20 cellular contexts compared by ENCODE assay signal in genomic region chr11:96284917-96285316, GRCh38. TPM values are rescaled to one million over a fixed set of nuclear protein-coding genes. Genes with fewer than 3 reads are reported as not detected.
A peak's percentile ranks its signal among the peaks of the same experiment; 100 is the strongest.
DNase-seq lines count a peak whose midpoint lies in the region; ATAC-seq and TF ChIP-seq lines count a peak whose summit lies in the region.
"Had no signal": no experiment of that assay in that cellular context is flagged by ENCODE, and none has a peak within 500 bp of the region (broad histone marks: within the 10 kb centered on the region; RNA-seq: fewer than 3 reads in every experiment).

No MANE protein-coding gene starts in this region.

- no peaks in the 10 kb centered on the region for H3K27me3 Mint-ChIP-seq in natural killer cell treated with Interleukin-12 subunit alpha and Interleukin-12 subunit beta and Interleukin-15 and Interleukin-18, amount 100 ng/mL, for 72 hours
- no peaks in the 10 kb centered on the region for H3K27me3 Mint-ChIP-seq in natural killer cell (ENCODE audit: low read depth in 2 of 2)
- no peaks in the 10 kb centered on the region for H3K27me3 Mint-ChIP-seq in activated T-helper 2 cell treated with anti-CD3 and anti-CD28 coated beads, Interferon-gamma antibody, Interleukin-2, Interleukin-4, amounts not matched to agents 10 μg/mL and 5 μg/mL and 100 μg/mL, durations not matched to agents 14 hours and 24 hours and 36 hours (ENCODE audit: low read depth)
- H3K27me3 Mint-ChIP-seq: memory B cell had no signal

- DNase-seq in activated CD4-positive, CD25-positive, alpha-beta regulatory T cell (lab: John Stamatoyannopoulos, UW) = no peak
- DNase-seq in natural killer cell treated with Interleukin-12 subunit alpha and Interleukin-12 subunit beta and Interleukin-15 and Interleukin-18, amount 100 ng/mL, for 72 hours (ENCODE audit: low spot score) = no peak
- no peak for DNase-seq in natural killer cell
- no peak for DNase-seq in activated T-helper 2 cell treated with anti-CD3 and anti-CD28 coated beads, Interferon-gamma antibody, Interleukin-2, Interleukin-4, amounts not matched to agents 10 μg/mL and 5 μg/mL and 100 μg/mL, durations not matched to agents 14 hours and 24 hours and 36 hours (ENCODE audit: low spot score)
- no peak for DNase-seq in posterior vena cava (ENCODE audit: low spot score)
- DNase-seq in NCI-H82 treated with DMSO at 0.1 percent for 48 hours (lab: John Stamatoyannopoulos, UW; ENCODE audit: unreplicated experiment) = no peak
- DNase-seq in MV-4-11 (lab: John Stamatoyannopoulos, UW) = no peak
- DNase-seq: activated CD4-positive, CD25-positive, alpha-beta regulatory T cell treated with anti-CD3 and anti-CD28 coated beads, Interleukin-2, amount 50 U/mL, for 72 hours; activated effector memory CD4-positive, alpha-beta T cell treated with anti-CD3 and anti-CD28 coated beads, Interleukin-2, amount 50 U/mL, for 16 hours; amniotic stem cell; brain microvascular endothelial cell; dorsolateral prefrontal cortex; KBM-7; NCI-H1105 treated with DMSO at 0.1 percent for 48 hours; NCI-H2029 treated with DMSO at 0.1 percent for 48 hours; NCI-H446; NCI-H82 had no signal

- peak; percentile 31 to 56 for ATAC-seq in activated CD4-positive, CD25-positive, alpha-beta regulatory T cell treated with anti-CD3 and anti-CD28 coated beads, Interleukin-2, amount 50 U/mL, for 24 hours
- ATAC-seq in natural killer cell treated with Interleukin-12 subunit alpha and Interleukin-12 subunit beta and Interleukin-15 and Interleukin-18, amount 100 ng/mL, for 72 hours = peak; percentile 6 to 82
- no peak for ATAC-seq in natural killer cell
- ATAC-seq: left lobe of liver had no signal

- peaks cover 35 to 37% of the 10 kb centered on the region in 2 donors for H3K4me1 Mint-ChIP-seq in natural killer cell treated with Interleukin-12 subunit alpha and Interleukin-12 subunit beta and Interleukin-15 and Interleukin-18, amount 100 ng/mL, for 72 hours (ENCODE audit: low read depth in 2 of 2)
- peaks cover 23 to 27% of the 10 kb centered on the region in 2 donors for H3K4me1 Mint-ChIP-seq in natural killer cell
- H3K4me1 Mint-ChIP-seq in activated T-helper 2 cell treated with anti-CD3 and anti-CD28 coated beads, Interferon-gamma antibody, Interleukin-2, Interleukin-4, amounts not matched to agents 10 μg/mL and 5 μg/mL and 100 μg/mL, durations not matched to agents 14 hours and 24 hours and 36 hours (ENCODE audit: low read depth) = peaks cover 52% of the 10 kb centered on the region

- H3K27ac Mint-ChIP-seq in natural killer cell treated with Interleukin-12 subunit alpha and Interleukin-12 subunit beta and Interleukin-15 and Interleukin-18, amount 100 ng/mL, for 72 hours = peak overlapping the region; percentile 13 to 28
- H3K27ac Mint-ChIP-seq in natural killer cell = no peak overlapping the region
- peak overlapping the region; percentile 64 for H3K27ac Mint-ChIP-seq in activated T-helper 2 cell treated with anti-CD3 and anti-CD28 coated beads, Interferon-gamma antibody, Interleukin-2, Interleukin-4, amounts not matched to agents 10 μg/mL and 5 μg/mL and 100 μg/mL, durations not matched to agents 14 hours and 24 hours and 36 hours
- H3K27ac Mint-ChIP-seq: memory B cell had no signal

- peak overlapping the region; percentile 71 for H3K4me3 Mint-ChIP-seq in natural killer cell treated with Interleukin-12 subunit alpha and Interleukin-12 subunit beta and Interleukin-15 and Interleukin-18, amount 100 ng/mL, for 72 hours
- H3K4me3 Mint-ChIP-seq in natural killer cell = no peak overlapping the region
- no peak overlapping the region for H3K4me3 Mint-ChIP-seq in activated T-helper 2 cell treated with anti-CD3 and anti-CD28 coated beads, Interferon-gamma antibody, Interleukin-2, Interleukin-4, amounts not matched to agents 10 μg/mL and 5 μg/mL and 100 μg/mL, durations not matched to agents 14 hours and 24 hours and 36 hours (ENCODE audit: low read depth)
- H3K4me3 Mint-ChIP-seq: memory B cell had no signal

- intact Hi-C loops in natural killer cell (cut with micrococcal nuclease) = no loop called here
- intact Hi-C loops in activated T-helper 2 cell treated with anti-CD3 and anti-CD28 coated beads, Interferon-gamma antibody, Interleukin-2, Interleukin-4, amounts not matched to agents 10 μg/mL and 5 μg/mL and 100 μg/mL, durations not matched to agents 14 hours and 24 hours and 36 hours (cut with micrococcal nuclease) = loop anchor here (2.0 to 5.0 kb wide), 3 partner anchors 18 to 48 kb away; no protein-coding TSS in a partner anchor
- intact Hi-C loops in posterior vena cava (cut with DNase I) = no loop called here

- H3K36me3 Mint-ChIP-seq in natural killer cell treated with Interleukin-12 subunit alpha and Interleukin-12 subunit beta and Interleukin-15 and Interleukin-18, amount 100 ng/mL, for 72 hours = peaks cover 24% of the 10 kb centered on the region
- H3K36me3 Mint-ChIP-seq in natural killer cell = no peaks in the 10 kb centered on the region
- H3K36me3 Mint-ChIP-seq in activated T-helper 2 cell treated with anti-CD3 and anti-CD28 coated beads, Interferon-gamma antibody, Interleukin-2, Interleukin-4, amounts not matched to agents 10 μg/mL and 5 μg/mL and 100 μg/mL, durations not matched to agents 14 hours and 24 hours and 36 hours (ENCODE audit: low read depth) = peaks cover 38% of the 10 kb centered on the region

- H3K9me3 Mint-ChIP-seq in natural killer cell treated with Interleukin-12 subunit alpha and Interleukin-12 subunit beta and Interleukin-15 and Interleukin-18, amount 100 ng/mL, for 72 hours = peaks cover 10% of the 10 kb centered on the region
- H3K9me3 Mint-ChIP-seq in natural killer cell = peaks cover 0 to 2% of the 10 kb centered on the region in 2 donors
- H3K9me3 Mint-ChIP-seq in activated T-helper 2 cell treated with anti-CD3 and anti-CD28 coated beads, Interferon-gamma antibody, Interleukin-2, Interleukin-4, amounts not matched to agents 10 μg/mL and 5 μg/mL and 100 μg/mL, durations not matched to agents 14 hours and 24 hours and 36 hours = peaks cover 16% of the 10 kb centered on the region

- no peak for TF ChIP-seq CTCF in natural killer cell (IDR thresholded peaks at IDR 0.05)

RNA-seq across cellular contexts. Expression of gene MAML2, which starts 58.1 kb away (rescaled TPM):
- 10 to 100 TPM; 15.9 to 21.9 TPM for total RNA-seq in natural killer cell treated with Interleukin-12 subunit alpha and Interleukin-12 subunit beta and Interleukin-15 and Interleukin-18, amount 100 ng/mL, for 72 hours
- 10 to 100 TPM; 14.2 to 20.5 (median 16.1) TPM for total RNA-seq in natural killer cell
- 10.5 and 11.8 TPM in 2 replicates for total RNA-seq in activated T-helper 2 cell treated with anti-CD3 and anti-CD28 coated beads, Interferon-gamma antibody, Interleukin-2, Interleukin-4, amounts not matched to agents 10 μg/mL and 5 μg/mL and 100 μg/mL, durations not matched to agents 14 hours and 24 hours and 36 hours
- 10 to 100 TPM; 13.1 to 16.2 TPM for total RNA-seq in posterior vena cava

Comparison
In these comparisons a context has a peak if more than half of its experiments do, and no peak if none do; other contexts are left out.
1. ATAC-seq: peak in activated CD4-positive, CD25-positive, alpha-beta regulatory T cell treated with anti-CD3 and anti-CD28 coated beads, Interleukin-2, amount 50 U/mL, for 24 hours (2 of 2) and natural killer cell treated with Interleukin-12 subunit alpha and Interleukin-12 subunit beta and Interleukin-15 and Interleukin-18, amount 100 ng/mL, for 72 hours (2 of 2); none in natural killer cell (0 of 3).
2. H3K27ac Mint-ChIP-seq: peak in natural killer cell treated with Interleukin-12 subunit alpha and Interleukin-12 subunit beta and Interleukin-15 and Interleukin-18, amount 100 ng/mL, for 72 hours (2 of 2) and activated T-helper 2 cell treated with anti-CD3 and anti-CD28 coated beads, Interferon-gamma antibody, Interleukin-2, Interleukin-4, amounts not matched to agents 10 μg/mL and 5 μg/mL and 100 μg/mL, durations not matched to agents 14 hours and 24 hours and 36 hours (single experiment); none in natural killer cell (0 of 2).